ENCODE assay signal across 11 cellular contexts in genomic region chrX:27796640-27797257, GRCh38. TPM values are rescaled to one million over a fixed set of nuclear protein-coding genes. Genes with fewer than 3 reads are reported as not detected.
"Had no signal": no experiment of that assay in that cellular context is flagged by ENCODE, and none has a peak within 500 bp of the region (broad histone marks: within the 10 kb centered on the region; RNA-seq: fewer than 3 reads in every experiment).

No MANE protein-coding gene starts in this region.

- H3K4me3 ChIP-seq: GM23248, HAP-1 had no signal

- H3K4me1 ChIP-seq: HAP-1 had no signal

- DNase-seq: GM23248, GOT3, H7, HFFc6 had no signal

- H3K9me3 ChIP-seq: HAP-1 had no signal

- ATAC-seq: HCT116, HepG2 had no signal

- H3K36me3 ChIP-seq: HAP-1 had no signal

- H3K27ac ChIP-seq: GM23248, HL-60 had no signal

RNA-seq across cellular contexts. Expression of gene MAGEB10, which starts 11.0 kb away (rescaled TPM):
- total RNA-seq: GM23248, H4, H7, HepG2, HFFc6, HT1080 had no signal
- polyA plus RNA-seq: GM23248, HepG2, IgD-negative memory B cell had no signal
